ENCODE assay signal across 27 cellular contexts in the genomic region with DNA sequence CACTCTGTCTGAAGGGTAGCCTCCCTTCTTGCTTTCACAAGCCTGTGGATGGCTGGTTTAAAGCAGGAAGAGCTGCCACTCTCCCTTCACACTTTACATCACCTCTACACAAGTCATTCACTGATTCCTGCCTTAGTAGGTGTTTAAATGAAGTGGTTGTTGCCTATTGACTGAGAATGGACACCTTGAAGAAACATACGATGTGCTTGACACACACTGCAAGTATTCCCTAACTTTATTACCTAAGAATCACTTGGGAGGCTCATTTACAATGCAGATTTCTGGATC.
"Had no signal": no experiment of that assay in that cellular context is flagged by ENCODE, and none has a peak within 500 bp of the region (broad histone marks: within the 10 kb centered on the region; RNA-seq: fewer than 3 reads in every experiment).

No MANE protein-coding gene starts in this region.

- H3K9me3 Mint-ChIP-seq: activated CD8-positive, alpha-beta T cell treated with anti-CD3 and anti-CD28 coated beads for 36 hours; activated naive CD4-positive, alpha-beta T cell treated with anti-CD3 and anti-CD28 coated beads, Interleukin-2, amount 10 ng/mL, durations not matched to agents 7 days and 5 days; activated naive CD8-positive, alpha-beta T cell treated with anti-CD3 and anti-CD28 coated beads, Interleukin-2, amount 50 U/mL, for 24 hours; memory B cell; stimulated activated memory B cell treated with anti-CD40 and anti-IgM and Interleukin-4, amounts not matched to agents 10 μg/mL and 1 μg/mL and 100 μg/mL, for 72 hours had no signal

- H3K27ac Mint-ChIP-seq: activated CD4-positive, alpha-beta T cell treated with anti-CD3 and anti-CD28 coated beads, Interleukin-2, amount 10 ng/mL, durations not matched to agents 24 days and 14 days; activated CD8-positive, alpha-beta memory T cell treated with anti-CD3 and anti-CD28 coated beads, Interleukin-2, amount 10 ng/mL, durations not matched to agents 7 days and 5 days; activated CD8-positive, alpha-beta T cell treated with anti-CD3 and anti-CD28 coated beads for 36 hours; activated naive CD4-positive, alpha-beta T cell treated with anti-CD3 and anti-CD28 coated beads, Interleukin-2, amount 10 ng/mL, durations not matched to agents 7 days and 5 days; activated naive CD8-positive, alpha-beta T cell treated with anti-CD3 and anti-CD28 coated beads, Interleukin-2, amount 50 U/mL, for 24 hours; brain; memory B cell; stimulated activated memory B cell treated with anti-CD40 and anti-IgM and Interleukin-4, amounts not matched to agents 10 μg/mL and 1 μg/mL and 100 μg/mL, for 72 hours had no signal

- H3K36me3 Mint-ChIP-seq: activated naive CD4-positive, alpha-beta T cell treated with anti-CD3 and anti-CD28 coated beads, Interleukin-2, amount 10 ng/mL, durations not matched to agents 7 days and 5 days; brain; memory B cell; stimulated activated memory B cell treated with anti-CD40 and anti-IgM and Interleukin-4, amounts not matched to agents 10 μg/mL and 1 μg/mL and 100 μg/mL, for 72 hours had no signal

- H3K27me3 Mint-ChIP-seq: activated CD8-positive, alpha-beta memory T cell treated with anti-CD3 and anti-CD28 coated beads, Interleukin-2, amount 10 ng/mL, durations not matched to agents 7 days and 5 days; activated CD8-positive, alpha-beta T cell treated with anti-CD3 and anti-CD28 coated beads for 36 hours; activated naive CD8-positive, alpha-beta T cell treated with anti-CD3 and anti-CD28 coated beads, Interleukin-2, amount 50 U/mL, for 24 hours had no signal

- H3K36me3 ChIP-seq: sigmoid colon, stomach, upper lobe of left lung had no signal

- H3K4me1 ChIP-seq: testis had no signal

- H3K4me3 Mint-ChIP-seq: activated CD4-positive, alpha-beta T cell treated with anti-CD3 and anti-CD28 coated beads, Interleukin-2, amount 10 ng/mL, durations not matched to agents 24 days and 14 days; activated CD8-positive, alpha-beta memory T cell treated with anti-CD3 and anti-CD28 coated beads, Interleukin-2, amount 10 ng/mL, durations not matched to agents 7 days and 5 days; activated CD8-positive, alpha-beta T cell treated with anti-CD3 and anti-CD28 coated beads for 36 hours; activated naive CD4-positive, alpha-beta T cell treated with anti-CD3 and anti-CD28 coated beads, Interleukin-2, amount 10 ng/mL, durations not matched to agents 7 days and 5 days; activated naive CD8-positive, alpha-beta T cell treated with anti-CD3 and anti-CD28 coated beads, Interleukin-2, amount 50 U/mL, for 24 hours; brain; memory B cell; stimulated activated memory B cell treated with anti-CD40 and anti-IgM and Interleukin-4, amounts not matched to agents 10 μg/mL and 1 μg/mL and 100 μg/mL, for 72 hours had no signal

- H3K4me1 Mint-ChIP-seq: memory B cell; stimulated activated memory B cell treated with anti-CD40 and anti-IgM and Interleukin-4, amounts not matched to agents 10 μg/mL and 1 μg/mL and 100 μg/mL, for 72 hours had no signal

- ATAC-seq: activated CD4-positive, CD25-positive, alpha-beta regulatory T cell treated with anti-CD3 and anti-CD28 coated beads, Interleukin-2, amount 50 U/mL, for 24 hours; activated CD8-positive, alpha-beta memory T cell treated with anti-CD3 and anti-CD28 coated beads, Interleukin-2, amount 10 ng/mL, durations not matched to agents 7 days and 5 days; activated CD8-positive, alpha-beta T cell treated with anti-CD3 and anti-CD28 coated beads for 36 hours; activated naive CD8-positive, alpha-beta T cell treated with anti-CD3 and anti-CD28 coated beads, Interleukin-2, amount 50 U/mL, for 24 hours; mucosa of descending colon; stimulated activated memory B cell treated with anti-CD40 and anti-IgM and Interleukin-4, amounts not matched to agents 10 μg/mL and 1 μg/mL and 100 μg/mL, for 72 hours had no signal

- H3K4me2 ChIP-seq: smooth muscle cell had no signal

- H3K4me3 ChIP-seq: mucosa of descending colon, sigmoid colon, smooth muscle cell, stomach, testis, upper lobe of left lung had no signal

- DNase-seq: activated CD4-positive, alpha-beta T cell treated with anti-CD3 and anti-CD28 coated beads, Interleukin-2, amount 10 ng/mL, durations not matched to agents 24 days and 14 days; activated CD8-positive, alpha-beta memory T cell treated with anti-CD3 and anti-CD28 coated beads, Interleukin-2, amount 10 ng/mL, durations not matched to agents 7 days and 5 days; activated CD8-positive, alpha-beta T cell treated with anti-CD3 and anti-CD28 coated beads for 36 hours; activated effector memory CD4-positive, alpha-beta T cell treated with anti-CD3 and anti-CD28 coated beads, Interleukin-2, amount 50 U/mL, for 16 hours; activated naive CD4-positive, alpha-beta T cell treated with anti-CD3 and anti-CD28 coated beads, Interleukin-2, amount 10 ng/mL, durations not matched to agents 7 days and 5 days; activated naive CD8-positive, alpha-beta T cell treated with anti-CD3 and anti-CD28 coated beads, Interleukin-2, amount 50 U/mL, for 24 hours; activated T-cell treated with anti-CD3 and anti-CD28 coated beads for 4 hours; anterior cingulate cortex; central memory CD4-positive, alpha-beta T cell; effector CD8-positive, alpha-beta T cell; foreskin melanocyte; hippocampal formation; mucosa of descending colon; occipital lobe; posterior cingulate gyrus; sigmoid colon; stimulated activated CD4-positive, alpha-beta T cell treated with anti-CD3 and anti-CD28 coated beads, Interleukin-15, amount 100 ng/mL, for 24 hours; stomach; T-helper 2 cell; testis; upper lobe of left lung had no signal

- H3K27me3 ChIP-seq: sigmoid colon, stomach, testis, upper lobe of left lung had no signal

- H3K9me3 ChIP-seq: mucosa of descending colon, sigmoid colon, stomach, testis, upper lobe of left lung had no signal

- H3K27ac ChIP-seq: testis, VCaP had no signal
